29 cellular contexts compared by ENCODE assay signal in genomic region chr9:93801581-93802284, GRCh38.
DNase-seq lines count a peak whose midpoint lies in the region; ATAC-seq, FAIRE-seq and TF ChIP-seq lines count a peak whose summit lies in the region.
"Had no signal": no experiment of that assay in that cellular context is flagged by ENCODE, and none has a peak within 500 bp of the region (broad histone marks: within the 10 kb centered on the region; RNA-seq: fewer than 3 reads in every experiment).

No MANE protein-coding gene starts in this region.

- DNase-seq in H9 (no peak), K562 (ENCODE audit: extremely low read depth in 1 of 4, low spot score in 3 of 4) (no peak), left lung (no peak), neuronal stem cell (ENCODE audit: low spot score) (no peak), GM23338 (ENCODE audit: low spot score) (no peak), prostate gland (ENCODE audit: low spot score) (no peak)
- DNase-seq in activated CD4-positive, alpha-beta memory T cell treated with anti-CD3 and anti-CD28 coated beads, Interleukin-2, amount 10 ng/mL, durations not matched to agents 7 days and 5 days, result no peak
- DNase-seq: 8988T; ACHN; BE2C; C1 segment of cervical spinal cord; CD4-positive, alpha-beta memory T cell; CD4-positive, CD25-positive, alpha-beta regulatory T cell; CD8-positive, alpha-beta memory T cell; COR-L47; DMS 273 treated with DMSO at 0.1 percent for 48 hours; DMS153; DMS53; DMS79; DND-41; EL; GDM1 had no signal

- no peak overlapping the region for H2BK20ac ChIP-seq in H9 (ENCODE audit: low read depth, low read length, poor library complexity, severe bottlenecking)

- H4K20me1 ChIP-seq in H9 (ENCODE audit: control insufficient read depth, insufficient read depth, insufficient read length) (no peaks in the 10 kb centered on the region), K562 (replicated peaks; ENCODE audit: control insufficient read depth, insufficient read depth, low read length) (no peaks in the 10 kb centered on the region), GM23338 (replicated peaks; ENCODE audit: insufficient read depth) (no peaks in the 10 kb centered on the region)
- H4K20me1 ChIP-seq: BLaER1 had no signal

- H3K36me3 ChIP-seq in K562 (ENCODE audit: control insufficient read depth, insufficient read depth, low read length), result no peaks in the 10 kb centered on the region
- H3K36me3 ChIP-seq in left lung, result no peaks in the 10 kb centered on the region
- no peaks in the 10 kb centered on the region for H3K36me3 ChIP-seq in neuronal stem cell (replicated peaks in 1 of 2; ENCODE audit: control insufficient read depth in 2 of 2, insufficient read depth in 2 of 2, low read length in 2 of 2)
- H3K36me3 ChIP-seq in GM23338 (ENCODE audit: insufficient read depth), result no peaks in the 10 kb centered on the region
- H3K36me3 ChIP-seq in prostate gland, result no peaks in the 10 kb centered on the region
- H3K36me3 ChIP-seq: BE2C, BLaER1 had no signal

- no peak overlapping the region for H3K27ac Mint-ChIP-seq in H9
- H3K27ac Mint-ChIP-seq in GM23338, result no peak overlapping the region
- H3K27ac Mint-ChIP-seq in activated CD4-positive, alpha-beta memory T cell treated with anti-CD3 and anti-CD28 coated beads, Interleukin-2, amount 10 ng/mL, durations not matched to agents 7 days and 5 days, result no peak overlapping the region
- H3K27ac Mint-ChIP-seq: CD14-positive monocyte; CD4-positive, alpha-beta memory T cell; CD4-positive, CD25-positive, alpha-beta regulatory T cell; CD8-positive, alpha-beta memory T cell had no signal

- H4K91ac ChIP-seq in H9 (ENCODE audit: insufficient read length, low read depth, low read length) (no peak overlapping the region), neuronal stem cell (ENCODE audit: low read depth, low read length, poor library complexity) (peak overlapping the region; percentile 38)

- no peaks in the 10 kb centered on the region for H3F3A ChIP-seq in GM23338 (replicated peaks; ENCODE audit: low read depth)

- H3K4ac ChIP-seq in H9 (ENCODE audit: low read depth, low read length) (no peak overlapping the region), neuronal stem cell (ENCODE audit: low read length) (no peak overlapping the region)

- H3K9me1 ChIP-seq in K562 (ENCODE audit: control insufficient read depth, insufficient read depth, low read length), result no peaks in the 10 kb centered on the region

- H3K18ac ChIP-seq in H9 (ENCODE audit: insufficient read length, low read depth, low read length) (no peak overlapping the region), neuronal stem cell (ENCODE audit: low read length) (peak overlapping the region; percentile 53)

- no peak overlapping the region for H3T11ph ChIP-seq in H9 (ENCODE audit: low read length)

- no peak for TF ChIP-seq POLR2A in K562 (conservative IDR thresholded peaks at IDR 0.05)
- TF ChIP-seq POLR2A in prostate gland (IDR thresholded peaks at IDR 0.05), result no peak

- no peak for TF ChIP-seq RAD21 in K562 (CRISPR knock-in tag; conservative IDR thresholded peaks at IDR 0.05 in 1 of 2, IDR thresholded peaks at IDR 0.05 in 1 of 2)

- H3K23ac ChIP-seq in H9 (ENCODE audit: insufficient read length, low read depth, low read length) (no peak overlapping the region), neuronal stem cell (ENCODE audit: low read depth, low read length, poor library complexity) (no peak overlapping the region)

- H3K79me2 ChIP-seq in H9 (ENCODE audit: insufficient read depth, low read length), result no peaks in the 10 kb centered on the region
- no peaks in the 10 kb centered on the region for H3K79me2 ChIP-seq in K562 (ENCODE audit: control insufficient read depth, insufficient read depth, low read length)
- no peaks in the 10 kb centered on the region for H3K79me2 ChIP-seq in GM23338 (replicated peaks; ENCODE audit: insufficient read depth)

- no peak overlapping the region for H3K56ac ChIP-seq in H9 (ENCODE audit: insufficient read length, low read depth, low read length)

- H3K4me3 Mint-ChIP-seq in H9 (no peak overlapping the region), GM23338 (no peak overlapping the region)
- no peak overlapping the region for H3K4me3 Mint-ChIP-seq in activated CD4-positive, alpha-beta memory T cell treated with anti-CD3 and anti-CD28 coated beads, Interleukin-2, amount 10 ng/mL, durations not matched to agents 7 days and 5 days
- H3K4me3 Mint-ChIP-seq: CD14-positive monocyte; CD4-positive, alpha-beta memory T cell; CD4-positive, CD25-positive, alpha-beta regulatory T cell had no signal

- H4K8ac ChIP-seq in H9 (replicated peaks; ENCODE audit: insufficient read length, low read depth, low read length) (no peak overlapping the region), neuronal stem cell (ENCODE audit: low read depth, low read length) (no peak overlapping the region)

- intact Hi-C loops in K562 (cut with micrococcal nuclease), result no loop called here
- intact Hi-C loops in left lung (cut with DNase I), result no loop called here
- intact Hi-C loops in prostate gland (cut with DNase I), result no loop called here

- H2AFZ ChIP-seq in H9 (ENCODE audit: low read length) (no peak overlapping the region), K562 (ENCODE audit: low read depth, low read length) (peak overlapping the region; percentile 5; the same call in 1 of the 2 replicates), neuronal stem cell (ENCODE audit: low read length) (no peak overlapping the region), GM23338 (no peak overlapping the region)

- H3K27me3 ChIP-seq in H9 (ENCODE audit: insufficient read depth, low read length) (no peaks in the 10 kb centered on the region), K562 (ENCODE audit: control insufficient read depth in 2 of 2, insufficient read depth in 2 of 2, low read length in 2 of 2) (no peaks in the 10 kb centered on the region), left lung (no peaks in the 10 kb centered on the region), neuronal stem cell (ENCODE audit: control insufficient read depth in 3 of 3, insufficient read depth in 3 of 3, low read depth in 1 of 3, low read length in 3 of 3) (no peaks in the 10 kb centered on the region), GM23338 (ENCODE audit: insufficient read depth) (no peaks in the 10 kb centered on the region), prostate gland (replicated peaks; ENCODE audit: insufficient read depth) (no peaks in the 10 kb centered on the region)
- H3K27me3 ChIP-seq: BE2C, BLaER1 had no signal

- no peak overlapping the region for H2BK15ac ChIP-seq in H9 (ENCODE audit: low read depth, low read length)
- no peak overlapping the region for H2BK15ac ChIP-seq in neuronal stem cell (ENCODE audit: low read length)

- H3K9me3 Mint-ChIP-seq in H9 (peaks cover 7 to 13% of the 10 kb centered on the region in 2 experiments; a peak in 3 of 5 replicates), GM23338 (peaks cover 7% of the 10 kb centered on the region; the same call in 2 of the 3 replicates)
- peaks cover 3% of the 10 kb centered on the region for H3K9me3 Mint-ChIP-seq in activated CD4-positive, alpha-beta memory T cell treated with anti-CD3 and anti-CD28 coated beads, Interleukin-2, amount 10 ng/mL, durations not matched to agents 7 days and 5 days

- H2AK5ac ChIP-seq in H9 (ENCODE audit: insufficient read length, low read length), result no peak overlapping the region
- H2AK5ac ChIP-seq in neuronal stem cell (ENCODE audit: low read depth, low read length), result no peak overlapping the region

- H2BK120ac ChIP-seq in H9 (ENCODE audit: low read depth, low read length, poor library complexity, severe bottlenecking) (no peak overlapping the region), neuronal stem cell (ENCODE audit: low read depth, low read length) (no peak overlapping the region)

- ATAC-seq in K562 (peak; percentile 53; the same call in 2 of the 3 replicates), left lung (peak; percentile 98), GM23338 (no peak)
- no peak for ATAC-seq in activated CD4-positive, CD25-positive, alpha-beta regulatory T cell treated with anti-CD3 and anti-CD28 coated beads, Interleukin-2, amount 50 U/mL, for 24 hours
- ATAC-seq: GM12878 had no signal

- H3K36me3 Mint-ChIP-seq in H9 (ENCODE audit: insufficient read depth in 1 of 3, low read depth in 3 of 3) (no peaks in the 10 kb centered on the region; a peak in 1 of 7 replicates), GM23338 (ENCODE audit: low read depth) (no peaks in the 10 kb centered on the region)
- no peaks in the 10 kb centered on the region for H3K36me3 Mint-ChIP-seq in activated CD4-positive, alpha-beta memory T cell treated with anti-CD3 and anti-CD28 coated beads, Interleukin-2, amount 10 ng/mL, durations not matched to agents 7 days and 5 days (ENCODE audit: low read depth)
- H3K36me3 Mint-ChIP-seq: CD14-positive monocyte; CD4-positive, CD25-positive, alpha-beta regulatory T cell had no signal

- in situ Hi-C loops in K562 (cut with MboI), result no loop called here

- H3K9me3 ChIP-seq in H9 (ENCODE audit: control insufficient read depth, low read depth, low read length), result no peaks in the 10 kb centered on the region
- no peaks in the 10 kb centered on the region for H3K9me3 ChIP-seq in K562 (replicated peaks; ENCODE audit: control insufficient read depth, insufficient read depth, low read depth, low read length)
- H3K9me3 ChIP-seq in left lung, result peaks cover 0 to 6% of the 10 kb centered on the region in 2 donors
- no peaks in the 10 kb centered on the region for H3K9me3 ChIP-seq in neuronal stem cell (replicated peaks in 1 of 2; ENCODE audit: control insufficient read depth in 2 of 2, insufficient read depth in 1 of 2, low read depth in 1 of 2, low read length in 2 of 2)
- H3K9me3 ChIP-seq in prostate gland, result no peaks in the 10 kb centered on the region
- H3K9me3 ChIP-seq: BE2C, BLaER1 had no signal

- TF ChIP-seq CTCF in H9 (conservative IDR thresholded peaks at IDR 0.05), result no peak
- no peak for TF ChIP-seq CTCF in K562 (IDR thresholded peaks at IDR 0.05 in 2 of 3, conservative IDR thresholded peaks at IDR 0.05 in 1 of 3; ENCODE audit: insufficient read depth in 2 of 3, low read depth in 1 of 3, low read length in 3 of 3)
- TF ChIP-seq CTCF in left lung (IDR thresholded peaks at IDR 0.05), result no peak
- TF ChIP-seq CTCF in GM23338 (conservative IDR thresholded peaks at IDR 0.05; ENCODE audit: low read depth in 2 of 2), result no peak
- no peak for TF ChIP-seq CTCF in prostate gland (IDR thresholded peaks at IDR 0.05)

- no peaks in the 10 kb centered on the region for H3K9me2 ChIP-seq in GM23338 (ENCODE audit: insufficient read depth)

- H2BK12ac ChIP-seq in H9 (ENCODE audit: insufficient read length, low read depth, low read length), result no peak overlapping the region
- no peak overlapping the region for H2BK12ac ChIP-seq in neuronal stem cell (ENCODE audit: low read length)

- no peaks in the 10 kb centered on the region for H3K4me1 ChIP-seq in H9 (ENCODE audit: insufficient read depth, low read length)
- H3K4me1 ChIP-seq in K562 (replicated peaks in 1 of 2; ENCODE audit: control insufficient read depth in 2 of 2, insufficient read depth in 2 of 2, low read length in 2 of 2), result peaks cover 3 to 11% of the 10 kb centered on the region in 2 experiments; a peak in 3 of 5 replicates
- H3K4me1 ChIP-seq in left lung, result no peaks in the 10 kb centered on the region
- no peaks in the 10 kb centered on the region for H3K4me1 ChIP-seq in neuronal stem cell (ENCODE audit: control insufficient read depth in 2 of 2, insufficient read depth in 1 of 2, low read depth in 1 of 2, low read length in 2 of 2)
- H3K4me1 ChIP-seq in GM23338 (ENCODE audit: insufficient read depth), result no peaks in the 10 kb centered on the region
- H3K4me1 ChIP-seq in prostate gland (replicated peaks), result no peaks in the 10 kb centered on the region
- H3K4me1 ChIP-seq: BE2C had no signal

- H4K5ac ChIP-seq in H9 (ENCODE audit: insufficient read length, low read depth, low read length), result no peak overlapping the region

- TF ChIP-seq EP300 in K562 (IDR thresholded peaks at IDR 0.05; ENCODE audit: low read length), result no peak

- FAIRE-seq in K562 (lab: Jason Lieb, UNC), result no peak
- FAIRE-seq: A204.1, GM12878, GM12892, GM18507 had no signal

- no TSS peak for BruUV-seq in K562 (replicated peaks; lab: Mats Ljungman, UMichigan)

- CTCF ChIA-PET in K562 (lab: Yijun Ruan, JAX; ENCODE audit: low intra/inter-chr PET ratio), result no interaction called here
- CTCF ChIA-PET in activated CD4-positive, alpha-beta memory T cell treated with anti-CD3 and anti-CD28 coated beads, Interleukin-2, amount 10 ng/mL, durations not matched to agents 7 days and 5 days (lab: Charles Lee), result no interaction called here

- POLR2A ChIA-PET in K562 (lab: Yijun Ruan, JAX), result no interaction called here
- POLR2A ChIA-PET in activated CD4-positive, alpha-beta memory T cell treated with anti-CD3 and anti-CD28 coated beads, Interleukin-2, amount 10 ng/mL, durations not matched to agents 7 days and 5 days (lab: Charles Lee), result no interaction called here

- no peak overlapping the region for H2BK5ac ChIP-seq in H9 (ENCODE audit: insufficient read length, low read length)
- no peak overlapping the region for H2BK5ac ChIP-seq in neuronal stem cell (ENCODE audit: low read length)

- no peak overlapping the region for H3K9ac ChIP-seq in H9 (ENCODE audit: extremely low read depth, insufficient read length, low read length)
- H3K9ac ChIP-seq in K562 (ENCODE audit: insufficient read depth in 1 of 2, low read depth in 2 of 2, low read length in 2 of 2), result peak overlapping the region in 1 of 2 experiments; percentile 54; a peak in 1 of 4 replicates
- H3K9ac ChIP-seq in neuronal stem cell (ENCODE audit: low read depth, low read length, poor library complexity), result no peak overlapping the region
- H3K9ac ChIP-seq: BLaER1 had no signal

- H3K4me3 ChIP-seq in K562, result no peak overlapping the region
- no peak overlapping the region for H3K4me3 ChIP-seq in left lung
- no peak overlapping the region for H3K4me3 ChIP-seq in neuronal stem cell (ENCODE audit: low read length in 2 of 2)
- no peak overlapping the region for H3K4me3 ChIP-seq in GM23338
- H3K4me3 ChIP-seq in prostate gland, result no peak overlapping the region
- H3K4me3 ChIP-seq: BLaER1, GM12878 had no signal

- H3K79me1 ChIP-seq in H9 (ENCODE audit: insufficient read depth, low read depth, low read length, poor library complexity, severe bottlenecking) (no peaks in the 10 kb centered on the region), neuronal stem cell (ENCODE audit: low read depth, low read length) (no peaks in the 10 kb centered on the region)

- H3K27ac ChIP-seq in H9 (ENCODE audit: insufficient read length, low read depth, low read length) (no peak overlapping the region), K562 (ENCODE audit: extremely low read depth, low read depth, low read length) (no peak overlapping the region), left lung (no peak overlapping the region), neuronal stem cell (replicated peaks; ENCODE audit: low read length) (no peak overlapping the region), GM23338 (ENCODE audit: low read depth) (no peak overlapping the region), prostate gland (no peak overlapping the region)
- H3K27ac ChIP-seq: BLaER1 had no signal

- H3K4me1 Mint-ChIP-seq in H9, result no peaks in the 10 kb centered on the region
- no peaks in the 10 kb centered on the region for H3K4me1 Mint-ChIP-seq in GM23338
- no peaks in the 10 kb centered on the region for H3K4me1 Mint-ChIP-seq in activated CD4-positive, alpha-beta memory T cell treated with anti-CD3 and anti-CD28 coated beads, Interleukin-2, amount 10 ng/mL, durations not matched to agents 7 days and 5 days
- H3K4me1 Mint-ChIP-seq: CD14-positive monocyte; CD4-positive, alpha-beta memory T cell; CD4-positive, CD25-positive, alpha-beta regulatory T cell; CD8-positive, alpha-beta memory T cell had no signal

- no CpG with 5 or more reads among the region's 7 CpGs for WGBS in H9 (ENCODE audit: extremely low coverage, insufficient read length, low lambda C conversion rate)
- 7% methylated on average over 7 of the region's 7 CpGs for WGBS in K562 (ENCODE audit: insufficient coverage, low coverage, missing lambda C conversion rate)
- no CpG with 5 or more reads among the region's 7 CpGs for WGBS in neuronal stem cell (ENCODE audit: extremely low coverage in 2 of 2, insufficient read length in 2 of 2, insufficient replicate concordance in 1 of 2), 2 donors
- 84% methylated on average over 7 of the region's 7 CpGs for WGBS in prostate gland

- peaks cover 4% of the 10 kb centered on the region for H3K27me3 Mint-ChIP-seq in H9 (ENCODE audit: low read depth)
- H3K27me3 Mint-ChIP-seq in GM23338 (ENCODE audit: insufficient read depth, low read depth, poor library complexity), result no peaks in the 10 kb centered on the region
- H3K27me3 Mint-ChIP-seq in activated CD4-positive, alpha-beta memory T cell treated with anti-CD3 and anti-CD28 coated beads, Interleukin-2, amount 10 ng/mL, durations not matched to agents 7 days and 5 days, result peaks cover 4% of the 10 kb centered on the region

- H3K14ac ChIP-seq in H9 (ENCODE audit: insufficient read depth, low read length) (peak overlapping the region; percentile 6; the same call in 1 of the 2 replicates), neuronal stem cell (ENCODE audit: low read length) (no peak overlapping the region)

- H3K23me2 ChIP-seq in H9 (ENCODE audit: insufficient read length, low read depth, low read length, poor library complexity, severe bottlenecking), result no peaks in the 10 kb centered on the region

- no peak overlapping the region for H3K4me2 ChIP-seq in H9 (ENCODE audit: insufficient read depth, insufficient read length, low read length)
- no peak overlapping the region for H3K4me2 ChIP-seq in K562 (ENCODE audit: insufficient read depth, low read length)
- H3K4me2 ChIP-seq in neuronal stem cell (ENCODE audit: insufficient read depth, low read length, poor library complexity, severe bottlenecking), result no peak overlapping the region
- H3K4me2 ChIP-seq in GM23338, result no peak overlapping the region
- H3K4me2 ChIP-seq: BLaER1 had no signal

Comparison
In these comparisons a context has a peak if more than half of its experiments do, and no peak if none do; other contexts are left out.
1. ATAC-seq: peak in K562 (single experiment) and left lung (single experiment); none in GM23338 (single experiment) and activated CD4-positive, CD25-positive, alpha-beta regulatory T cell treated with anti-CD3 and anti-CD28 coated beads, Interleukin-2, amount 50 U/mL, for 24 hours (0 of 2).